ENCODE assay signal across 2 cellular contexts in genomic region chr17:31446195-31446967, GRCh38.
TF ChIP-seq lines count a peak whose summit lies in the region.

No MANE protein-coding gene starts in this region.

TF ChIP-seq in SK-N-SH, 30 proteins besides CTCF, POLR2A, EP300 and RAD21 (continued from another document):
- TF ChIP-seq, protein P1, sequence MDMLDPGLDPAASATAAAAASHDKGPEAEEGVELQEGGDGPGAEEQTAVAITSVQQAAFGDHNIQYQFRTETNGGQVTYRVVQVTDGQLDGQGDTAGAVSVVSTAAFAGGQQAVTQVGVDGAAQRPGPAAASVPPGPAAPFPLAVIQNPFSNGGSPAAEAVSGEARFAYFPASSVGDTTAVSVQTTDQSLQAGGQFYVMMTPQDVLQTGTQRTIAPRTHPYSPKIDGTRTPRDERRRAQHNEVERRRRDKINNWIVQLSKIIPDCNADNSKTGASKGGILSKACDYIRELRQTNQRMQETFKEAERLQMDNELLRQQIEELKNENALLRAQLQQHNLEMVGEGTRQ (IDR thresholded peaks at IDR 0.05; ENCODE audit: borderline replicate concordance, low read depth, low read length), result no peak
- TF ChIP-seq GABPA (IDR thresholded peaks at IDR 0.05; ENCODE audit: low read depth) (no peak), GATA2 (CRISPR knock-in tag; IDR thresholded peaks at IDR 0.05) (no peak), TAF1 (IDR thresholded peaks at IDR 0.05; ENCODE audit: borderline replicate concordance, low read depth, low read length) (no peak), RCOR1 (IDR thresholded peaks at IDR 0.05; ENCODE audit: low read length) (no peak), MEF2A (IDR thresholded peaks at IDR 0.05; ENCODE audit: borderline replicate concordance, low read depth) (no peak), PBX3 (IDR thresholded peaks at IDR 0.05) (no peak), TCF12 (IDR thresholded peaks at IDR 0.05) (no peak), MXI1 (IDR thresholded peaks at IDR 0.05; ENCODE audit: low read depth, low read length) (no peak), ELF1 (IDR thresholded peaks at IDR 0.05) (no peak), RXRA (IDR thresholded peaks at IDR 0.05; ENCODE audit: borderline replicate concordance, low read depth) (no peak), TEAD4 (IDR thresholded peaks at IDR 0.05; ENCODE audit: borderline replicate concordance, insufficient read depth) (no peak), MAX (IDR thresholded peaks at IDR 0.05; ENCODE audit: low read depth) (no peak), USF1 (IDR thresholded peaks at IDR 0.05; ENCODE audit: borderline replicate concordance, low read depth) (no peak)

TF ChIP-seq in SK-N-SH treated with all-trans-retinoic acid at 6 μM for 48 hours, 23 proteins besides CTCF, POLR2A, EP300 and RAD21 (continued from another document):
- TF ChIP-seq OSR1 (CRISPR knock-in tag; IDR thresholded peaks at IDR 0.05) (no peak), TSHZ2 (CRISPR knock-in tag; IDR thresholded peaks at IDR 0.05) (no peak), ARNTL (CRISPR knock-in tag; IDR thresholded peaks at IDR 0.05; ENCODE audit: borderline replicate concordance, low read depth) (no peak), SNAI2 (CRISPR knock-in tag; IDR thresholded peaks at IDR 0.05) (no peak), ZNF8 (CRISPR knock-in tag; IDR thresholded peaks at IDR 0.05) (no peak)
